ENCODE assay signal across 8 cellular contexts in the genomic region with DNA sequence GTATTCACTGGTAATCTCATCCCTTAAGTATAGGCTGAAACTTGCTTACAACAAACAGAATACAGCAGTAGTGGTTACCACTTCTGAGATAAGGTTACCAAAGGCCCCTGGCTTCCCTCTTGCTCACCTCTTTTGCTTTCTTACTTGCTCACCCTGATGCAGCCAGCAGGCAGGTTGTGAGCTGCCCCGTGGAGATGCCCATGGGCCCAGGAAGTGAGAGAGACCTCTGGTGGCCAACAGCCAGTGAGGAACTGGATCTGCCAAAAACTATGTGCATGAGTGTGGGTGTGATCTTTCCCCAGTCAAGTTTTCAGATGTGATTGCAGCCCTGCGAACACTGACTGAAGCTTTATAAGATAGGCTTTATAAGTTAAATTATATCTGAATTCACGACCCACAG. TPM values are rescaled to one million over a fixed set of nuclear protein-coding genes. Genes with fewer than 3 reads are reported as not detected.
A peak's percentile ranks its signal among the peaks of the same experiment; 100 is the strongest.
DNase-seq lines count a peak whose midpoint lies in the region; ATAC-seq, FAIRE-seq and TF ChIP-seq lines count a peak whose summit lies in the region.

No MANE protein-coding gene starts in this region.

- no peaks in the 10 kb centered on the region for H3K4me1 Mint-ChIP-seq in activated T-helper 2 cell treated with anti-CD3 and anti-CD28 coated beads, Interferon-gamma antibody, Interleukin-2, Interleukin-4, amounts not matched to agents 10 μg/mL and 5 μg/mL and 100 μg/mL, durations not matched to agents 14 hours and 24 hours and 36 hours (ENCODE audit: low read depth)
- H3K4me1 Mint-ChIP-seq in CD8-positive, alpha-beta T cell (ENCODE audit: low read depth) = no peaks in the 10 kb centered on the region

- TF ChIP-seq CTCF in BJ (IDR thresholded peaks at IDR 0.05; ENCODE audit: insufficient read depth, low read depth, low read length) (peak; percentile 31; the same call in 1 of the 2 replicates), heart right ventricle (IDR thresholded peaks at IDR 0.05) (peak in 1 of 9 donors; percentile 28)
- TF ChIP-seq CTCF in CD8-positive, alpha-beta T cell (IDR thresholded peaks at IDR 0.05) = no peak

- H3K4me3 ChIP-seq in BJ (ENCODE audit: low read depth, low read length) (no peak overlapping the region), heart right ventricle (no peak overlapping the region)
- H3K4me3 ChIP-seq in CD8-positive, alpha-beta T cell (ENCODE audit: low read depth, low read length) = no peak overlapping the region

- no peaks in the 10 kb centered on the region for H3K27me3 Mint-ChIP-seq in activated T-helper 2 cell treated with anti-CD3 and anti-CD28 coated beads, Interferon-gamma antibody, Interleukin-2, Interleukin-4, amounts not matched to agents 10 μg/mL and 5 μg/mL and 100 μg/mL, durations not matched to agents 14 hours and 24 hours and 36 hours (ENCODE audit: low read depth)
- H3K27me3 Mint-ChIP-seq in CD8-positive, alpha-beta T cell (ENCODE audit: low read depth) = no peaks in the 10 kb centered on the region

- CTCF ChIA-PET in BJ (lab: Yijun Ruan, JAX) = interaction anchor here (0.6 to 0.9 kb wide), 2 partner anchors 8 to 18 kb away, joined by 3 read pairs; no protein-coding TSS in a partner anchor
- CTCF ChIA-PET in CD8-positive, alpha-beta T cell (lab: Charles Lee) = no interaction called here

- intact Hi-C loops in activated T-helper 2 cell treated with anti-CD3 and anti-CD28 coated beads, Interferon-gamma antibody, Interleukin-2, Interleukin-4, amounts not matched to agents 10 μg/mL and 5 μg/mL and 100 μg/mL, durations not matched to agents 14 hours and 24 hours and 36 hours (cut with micrococcal nuclease) = no loop called here
- intact Hi-C loops in CD8-positive, alpha-beta T cell (cut with DNase I, micrococcal nuclease) = no loop called here
- intact Hi-C loops in heart right ventricle (cut with DNase I) = no loop called here

- no peaks in the 10 kb centered on the region for H3K9me3 Mint-ChIP-seq in activated T-helper 2 cell treated with anti-CD3 and anti-CD28 coated beads, Interferon-gamma antibody, Interleukin-2, Interleukin-4, amounts not matched to agents 10 μg/mL and 5 μg/mL and 100 μg/mL, durations not matched to agents 14 hours and 24 hours and 36 hours
- no peaks in the 10 kb centered on the region for H3K9me3 Mint-ChIP-seq in CD8-positive, alpha-beta T cell

- H3K4me1 ChIP-seq in CD8-positive, alpha-beta T cell (ENCODE audit: insufficient read depth, low read length) = no peaks in the 10 kb centered on the region
- H3K4me1 ChIP-seq in heart right ventricle = peaks cover 0 to 4% (median 0%) of the 10 kb centered on the region in 9 donors

- peak; percentile 35 for FAIRE-seq in GM18507 (lab: Jason Lieb, UNC)

- no peaks in the 10 kb centered on the region for H3K36me3 Mint-ChIP-seq in activated T-helper 2 cell treated with anti-CD3 and anti-CD28 coated beads, Interferon-gamma antibody, Interleukin-2, Interleukin-4, amounts not matched to agents 10 μg/mL and 5 μg/mL and 100 μg/mL, durations not matched to agents 14 hours and 24 hours and 36 hours (ENCODE audit: low read depth)
- H3K36me3 Mint-ChIP-seq in CD8-positive, alpha-beta T cell = peaks cover 4% of the 10 kb centered on the region

- POLR2A ChIA-PET in BJ (lab: Charles Lee) = no interaction called here
- POLR2A ChIA-PET in CD8-positive, alpha-beta T cell (lab: Charles Lee) = no interaction called here

- DNase-seq in BJ (ENCODE audit: low read depth) = no peak
- DNase-seq in GM18507 (ENCODE audit: extremely low spot score, insufficient read length, low read depth) = peak; percentile 7
- DNase-seq in activated T-helper 2 cell treated with anti-CD3 and anti-CD28 coated beads, Interferon-gamma antibody, Interleukin-2, Interleukin-4, amounts not matched to agents 10 μg/mL and 5 μg/mL and 100 μg/mL, durations not matched to agents 14 hours and 24 hours and 36 hours (ENCODE audit: low spot score) = peak; percentile 10
- peak; percentile 28 for DNase-seq in stimulated activated CD8-positive, alpha-beta memory T cell treated with anti-CD3 and anti-CD28 coated beads, Interleukin-4, amount 100 ng/mL, for 48 hours
- DNase-seq in CD8-positive, alpha-beta T cell = no peak
- no peak for DNase-seq in heart right ventricle

- H3K27me3 ChIP-seq in BJ (ENCODE audit: control insufficient read depth, insufficient read depth, low read length) (no peaks in the 10 kb centered on the region), heart right ventricle (no peaks in the 10 kb centered on the region)
- no peaks in the 10 kb centered on the region for H3K27me3 ChIP-seq in CD8-positive, alpha-beta T cell (ENCODE audit: insufficient read depth, low read length)

- no peaks in the 10 kb centered on the region for H3K9me3 ChIP-seq in CD8-positive, alpha-beta T cell (ENCODE audit: low read length)
- no peaks in the 10 kb centered on the region for H3K9me3 ChIP-seq in heart right ventricle

- H3K4me3 Mint-ChIP-seq in activated T-helper 2 cell treated with anti-CD3 and anti-CD28 coated beads, Interferon-gamma antibody, Interleukin-2, Interleukin-4, amounts not matched to agents 10 μg/mL and 5 μg/mL and 100 μg/mL, durations not matched to agents 14 hours and 24 hours and 36 hours (ENCODE audit: low read depth) = no peak overlapping the region
- no peak overlapping the region for H3K4me3 Mint-ChIP-seq in CD8-positive, alpha-beta T cell

- H3K27ac Mint-ChIP-seq in activated T-helper 2 cell treated with anti-CD3 and anti-CD28 coated beads, Interferon-gamma antibody, Interleukin-2, Interleukin-4, amounts not matched to agents 10 μg/mL and 5 μg/mL and 100 μg/mL, durations not matched to agents 14 hours and 24 hours and 36 hours = no peak overlapping the region
- no peak overlapping the region for H3K27ac Mint-ChIP-seq in CD8-positive, alpha-beta T cell

- no peaks in the 10 kb centered on the region for H3K36me3 ChIP-seq in BJ (ENCODE audit: control insufficient read depth, insufficient read depth, low read length)
- no peaks in the 10 kb centered on the region for H3K36me3 ChIP-seq in CD8-positive, alpha-beta T cell (ENCODE audit: insufficient read depth, low read length)
- H3K36me3 ChIP-seq in heart right ventricle = peaks cover 0 to 8% (median 0%) of the 10 kb centered on the region in 9 donors

- peak; percentile 56 for ATAC-seq in HG03571 (IDR thresholded peaks at IDR 0.05; ENCODE audit: unreplicated experiment)
- ATAC-seq in CD8-positive, alpha-beta T cell = no peak
- no peak for ATAC-seq in GM18858 (IDR thresholded peaks at IDR 0.05; ENCODE audit: unreplicated experiment)
- ATAC-seq in heart right ventricle = no peak

- H3K27ac ChIP-seq in CD8-positive, alpha-beta T cell (ENCODE audit: low read depth, low read length) = no peak overlapping the region
- no peak overlapping the region for H3K27ac ChIP-seq in heart right ventricle

- 70 to 73% methylated on average over 3 of the region's 3 CpGs for WGBS in heart right ventricle, 2 donors

RNA-seq across cellular contexts. Expression of a gene that starts 48.7 kb away (rescaled TPM):
- 0.38 and 0.61 TPM in 2 replicates for polyA plus RNA-seq in BJ (2011; rRNA removed)
- 0.87 and 0.90 TPM in 2 replicates for polyA minus RNA-seq in BJ (2011; rRNA and poly(A)+ RNA removed)
- 0.43 and 1.3 TPM in 2 replicates for total RNA-seq in activated T-helper 2 cell treated with anti-CD3 and anti-CD28 coated beads, Interferon-gamma antibody, Interleukin-2, Interleukin-4, amounts not matched to agents 10 μg/mL and 5 μg/mL and 100 μg/mL, durations not matched to agents 14 hours and 24 hours and 36 hours
- 1 to 10 TPM in 1 of 2 experiments, under 1 TPM in 1; 0.81 to 1.2 TPM for total RNA-seq in CD8-positive, alpha-beta T cell
- total RNA-seq in heart right ventricle = 10 to 100 TPM in 9 of 10 donors, 1 to 10 TPM in 1; 7.6 to 15.3 (median 12.9) TPM
- 1 to 10 TPM; 6.2 to 8.0 TPM for polyA plus RNA-seq in heart right ventricle

Comparison
In these comparisons a context has a peak if more than half of its experiments do, and no peak if none do; other contexts are left out.
1. DNase-seq: peak in GM18507 (single experiment), activated T-helper 2 cell treated with anti-CD3 and anti-CD28 coated beads, Interferon-gamma antibody, Interleukin-2, Interleukin-4, amounts not matched to agents 10 μg/mL and 5 μg/mL and 100 μg/mL, durations not matched to agents 14 hours and 24 hours and 36 hours (single experiment) and stimulated activated CD8-positive, alpha-beta memory T cell treated with anti-CD3 and anti-CD28 coated beads, Interleukin-4, amount 100 ng/mL, for 48 hours (single experiment); none in BJ (single experiment), CD8-positive, alpha-beta T cell (0 of 7) and heart right ventricle (0 of 2).